9 cellular contexts compared by ENCODE assay signal in genomic region chr12:55681142-55682077, GRCh38. TPM values are rescaled to one million over a fixed set of nuclear protein-coding genes. Genes with fewer than 3 reads are reported as not detected.
A peak's percentile ranks its signal among the peaks of the same experiment; 100 is the strongest.
DNase-seq lines count a peak whose midpoint lies in the region; ATAC-seq and TF ChIP-seq lines count a peak whose summit lies in the region.
"Had no signal": no experiment of that assay in that cellular context is flagged by ENCODE, and none has a peak within 500 bp of the region (broad histone marks: within the 10 kb centered on the region; RNA-seq: fewer than 3 reads in every experiment).

No MANE protein-coding gene starts in this region.

- H3K27me3 ChIP-seq in WERI-Rb-1 (ENCODE audit: insufficient read depth, low read depth, severe bottlenecking) (no peaks in the 10 kb centered on the region), right atrium auricular region (no peaks in the 10 kb centered on the region)

- in situ Hi-C loops in KBM-7 (cut with MboI; ENCODE audit: low pct_unique_long_range_greater_than_20kb, low sequenced_read_pairs): no loop called here

- H3K27ac ChIP-seq in WERI-Rb-1: no peak overlapping the region
- H3K27ac ChIP-seq in right atrium auricular region: peak overlapping the region; percentile 70 to 77
- H3K27ac ChIP-seq: C4-2B had no signal

- DNase-seq in NCI-H1417 (lab: John Stamatoyannopoulos, UW) (peak; percentile 43 to 60 (median 46)), NCI-H1417 treated with DMSO at 0.1 percent for 48 hours (lab: John Stamatoyannopoulos, UW) (no peak), KBM-7 (peak; percentile 84), WERI-Rb-1 (peak; percentile 69), right atrium auricular region (ENCODE audit: low spot score) (peak; percentile 79), retina (peak; percentile 67), activated gamma-delta T cell (lab: John Stamatoyannopoulos, UW) (no peak)

- H3K36me3 ChIP-seq in WERI-Rb-1 (no peaks in the 10 kb centered on the region), right atrium auricular region (peaks cover 4% of the 10 kb centered on the region)

- H3K4me1 ChIP-seq in right atrium auricular region: peaks cover 0 to 21% of the 10 kb centered on the region in 2 donors

- no peak for ATAC-seq in HG02884 (IDR thresholded peaks at IDR 0.05; ENCODE audit: unreplicated experiment)

- H3K4me3 ChIP-seq in WERI-Rb-1 (ENCODE audit: low read depth, low read length) (peak overlapping the region; percentile 41), right atrium auricular region (peak overlapping the region; percentile 49 to 53)

- no peaks in the 10 kb centered on the region for H3K9me3 ChIP-seq in WERI-Rb-1 (ENCODE audit: severe bottlenecking)
- H3K9me3 ChIP-seq in right atrium auricular region: no peaks in the 10 kb centered on the region

- peak; percentile 60 for TF ChIP-seq CTCF in WERI-Rb-1 (IDR thresholded peaks at IDR 0.05; ENCODE audit: low read depth, low read length)
- peak; percentile 8 to 55 for TF ChIP-seq CTCF in right atrium auricular region (IDR thresholded peaks at IDR 0.05)

RNA-seq across cellular contexts. Expression of gene ITGA7, which starts 26.3 kb away (rescaled TPM):
- 100 to 1,000 TPM; 291 to 309 TPM for total RNA-seq in right atrium auricular region

RNA-seq across cellular contexts. Expression of gene BLOC1S1, which starts 34.4 kb away (rescaled TPM):
- 100 to 1,000 TPM; 177 to 187 TPM for total RNA-seq in right atrium auricular region

RNA-seq across cellular contexts. Expression of gene RDH5, which starts 38.8 kb away (rescaled TPM):
- total RNA-seq in right atrium auricular region: 10 to 100 TPM; 13.0 to 22.4 TPM

RNA-seq across cellular contexts. Expression of gene OR10P1, which starts 44.7 kb away (rescaled TPM):
- not detected for total RNA-seq in right atrium auricular region

RNA-seq across cellular contexts. Expression of gene CD63, which starts 47.4 kb away (rescaled TPM):
- 1,000 to 10,000 TPM; 1,041 to 1,122 TPM for total RNA-seq in right atrium auricular region

Comparison
In these comparisons a context has a peak if more than half of its experiments do, and no peak if none do; other contexts are left out.
1. DNase-seq: peak in NCI-H1417 (3 of 3), KBM-7 (single experiment), WERI-Rb-1 (single experiment), right atrium auricular region (single experiment) and retina (single experiment); none in NCI-H1417 treated with DMSO at 0.1 percent for 48 hours (single experiment) and activated gamma-delta T cell (single experiment).